ENCODE assay signal across 8 cellular contexts in genomic region chr3:161069441-161070251, GRCh38. TPM values are rescaled to one million over a fixed set of nuclear protein-coding genes. Genes with fewer than 3 reads are reported as not detected.
DNase-seq lines count a peak whose midpoint lies in the region; ATAC-seq, FAIRE-seq and TF ChIP-seq lines count a peak whose summit lies in the region.

No MANE protein-coding gene starts in this region.

- H3K27me3 ChIP-seq in OCI-LY3 (ENCODE audit: low read depth, low read length): peaks cover 4% of the 10 kb centered on the region; the same call in 1 of the 2 replicates
- no peaks in the 10 kb centered on the region for H3K27me3 ChIP-seq in CD4-positive, alpha-beta T cell (ENCODE audit: control insufficient read depth, insufficient read depth, low read length)

- POLR2A ChIA-PET in CD4-positive, alpha-beta T cell (lab: Charles Lee): no interaction called here

- H3K9me3 ChIP-seq in OCI-LY3 (ENCODE audit: insufficient read depth, low read length): no peaks in the 10 kb centered on the region
- H3K9me3 ChIP-seq in CD4-positive, alpha-beta T cell (ENCODE audit: control insufficient read depth, low read length): no peaks in the 10 kb centered on the region

- peak overlapping the region; percentile 52 for H3K4me3 ChIP-seq in OCI-LY3 (ENCODE audit: low read length)
- no peak overlapping the region for H3K4me3 ChIP-seq in epithelial cell of esophagus (ENCODE audit: low read length)

- H3K27ac Mint-ChIP-seq in CD4-positive, alpha-beta T cell: no peak overlapping the region

- H3K79me2 ChIP-seq in OCI-LY3 (ENCODE audit: low read length): no peaks in the 10 kb centered on the region

- no peak overlapping the region for H2AFZ ChIP-seq in OCI-LY3 (ENCODE audit: low read depth, low read length)

- H4K20me1 ChIP-seq in OCI-LY3 (ENCODE audit: insufficient read depth, low read length): peaks cover 3% of the 10 kb centered on the region; the same call in 1 of the 2 replicates

- no peaks in the 10 kb centered on the region for H3K36me3 Mint-ChIP-seq in CD4-positive, alpha-beta T cell (ENCODE audit: low read depth)

- ATAC-seq in HG03108 (IDR thresholded peaks at IDR 0.05; ENCODE audit: unreplicated experiment): peak; percentile 97
- ATAC-seq in CD4-positive, alpha-beta T cell (ENCODE audit: poor library complexity): no peak

- intact Hi-C loops in CD4-positive, alpha-beta T cell (cut with DNase I, micrococcal nuclease): no loop called here

- H3K4me1 Mint-ChIP-seq in CD4-positive, alpha-beta T cell (ENCODE audit: low read depth): no peaks in the 10 kb centered on the region

- TF ChIP-seq CTCF in OCI-LY3 (IDR thresholded peaks at IDR 0.05; ENCODE audit: low read depth, low read length) (no peak), epithelial cell of esophagus (IDR thresholded peaks at IDR 0.05; ENCODE audit: insufficient read depth, low read depth, low read length, missing control alignments) (no peak)
- no peak for TF ChIP-seq CTCF in CD4-positive, alpha-beta T cell (IDR thresholded peaks at IDR 0.05)

- CTCF ChIA-PET in CD4-positive, alpha-beta T cell (lab: Charles Lee): no interaction called here

- no peaks in the 10 kb centered on the region for H3K36me3 ChIP-seq in OCI-LY3 (replicated peaks; ENCODE audit: low read depth, low read length)

- H3K9me3 Mint-ChIP-seq in CD4-positive, alpha-beta T cell: no peaks in the 10 kb centered on the region

- in situ Hi-C loops in Caki2 (cut with HindIII; ENCODE audit: low pct_unique_long_range_greater_than_20kb, low sequenced_read_pairs): no loop called here

- H3K27ac ChIP-seq in OCI-LY3 (ENCODE audit: low read length): peak overlapping the region; percentile 43
- H3K27ac ChIP-seq in CD4-positive, alpha-beta T cell (ENCODE audit: low read depth, low read length): no peak overlapping the region

- H3K9ac ChIP-seq in OCI-LY3 (ENCODE audit: low read length): no peak overlapping the region

- no peaks in the 10 kb centered on the region for H3K27me3 Mint-ChIP-seq in CD4-positive, alpha-beta T cell

- peak; percentile 62 for DNase-seq in Caki2 (ENCODE audit: low read depth)
- DNase-seq in GM19239 (ENCODE audit: insufficient read length, low spot score): peak; percentile 16
- peak; percentile 84 for DNase-seq in epithelial cell of esophagus (ENCODE audit: low read depth)
- DNase-seq in renal cortical epithelial cell (ENCODE audit: low read depth): peak; percentile 92
- DNase-seq in CD4-positive, alpha-beta T cell: no peak
- no peak for DNase-seq in T-helper 9 cell

- H3K4me1 ChIP-seq in OCI-LY3 (ENCODE audit: low read length): peaks cover 29% of the 10 kb centered on the region

- peak; percentile 95 for FAIRE-seq in GM19239 (lab: Jason Lieb, UNC)

- H3K4me3 Mint-ChIP-seq in CD4-positive, alpha-beta T cell: no peak overlapping the region

- peak overlapping the region; percentile 78 for H3K4me2 ChIP-seq in OCI-LY3 (ENCODE audit: low read length)

RNA-seq across cellular contexts. Expression of gene B3GALNT1, which starts 35.5 kb away (rescaled TPM):
- total RNA-seq in Caki2 (2014; rRNA removed; shearing (Covaris generic); ENCODE audit: low replicate concordance): 9.7 and 11.9 TPM in 2 replicates
- total RNA-seq in renal cortical epithelial cell: 26.6 and 32.7 TPM in 2 replicates
- under 1 TPM; 0.20 to 0.33 TPM for total RNA-seq in CD4-positive, alpha-beta T cell

Comparison
In these comparisons a context has a peak if more than half of its experiments do, and no peak if none do; other contexts are left out.
1. DNase-seq: peak in Caki2 (single experiment), GM19239 (single experiment), epithelial cell of esophagus (single experiment) and renal cortical epithelial cell (single experiment); none in CD4-positive, alpha-beta T cell (0 of 10) and T-helper 9 cell (single experiment).